ENCODE assay signal across 8 cellular contexts in genomic region chr19:42279902-42280760, GRCh38. TPM values are rescaled to one million over a fixed set of nuclear protein-coding genes. Genes with fewer than 3 reads are reported as not detected.
A peak's percentile ranks its signal among the peaks of the same experiment; 100 is the strongest.
DNase-seq lines count a peak whose midpoint lies in the region; ATAC-seq and TF ChIP-seq lines count a peak whose summit lies in the region.

No MANE protein-coding gene starts in this region.

- 0% methylated on average over 24 of the region's 84 CpGs for WGBS in suprapubic skin

- CTCF ChIA-PET in CD8-positive, alpha-beta T cell (lab: Charles Lee) = interaction anchor here (0.6 to 4.4 kb wide), 27 partner anchors 10 to 172 kb away, joined by 3 to 65 read pairs (median 5); partner anchors contain the start of genes GSK3A, POU2F2 and ZNF526
- CTCF ChIA-PET in activated naive CD4-positive, alpha-beta T cell treated with anti-CD3 and anti-CD28 coated beads, Interleukin-2, amount 10 ng/mL, durations not matched to agents 7 days and 5 days (lab: Charles Lee) = interaction anchor here (0.7 to 5.0 kb wide), 20 partner anchors 10 to 171 kb away, joined by 3 to 57 read pairs (median 6); partner anchors contain the start of genes CIC, ERF, GSK3A and POU2F2

- peak; percentile 92 for TF ChIP-seq CTCF in CD8-positive, alpha-beta T cell (IDR thresholded peaks at IDR 0.05)
- peak; percentile 85 to 93 for TF ChIP-seq CTCF in suprapubic skin (IDR thresholded peaks at IDR 0.05)

- peaks cover 57% of the 10 kb centered on the region for H3K4me1 ChIP-seq in CD8-positive, alpha-beta T cell (ENCODE audit: insufficient read depth, low read length)
- H3K4me1 ChIP-seq in SJCRH30 (peaks cover 41% of the 10 kb centered on the region), suprapubic skin (peaks cover 91% of the 10 kb centered on the region)

- peak; percentile 14 for ATAC-seq in CD8-positive, alpha-beta T cell
- ATAC-seq in GM21360 (IDR thresholded peaks at IDR 0.05; ENCODE audit: unreplicated experiment) = peak; percentile 20

- TF ChIP-seq POLR2A in suprapubic skin (IDR thresholded peaks at IDR 0.05) = no peak

- H3K27ac Mint-ChIP-seq in CD8-positive, alpha-beta T cell = peak overlapping the region; percentile 92
- H3K27ac Mint-ChIP-seq in activated naive CD4-positive, alpha-beta T cell treated with anti-CD3 and anti-CD28 coated beads, Interleukin-2, amount 10 ng/mL, durations not matched to agents 7 days and 5 days = peak overlapping the region; percentile 83

- POLR2A ChIA-PET in CD8-positive, alpha-beta T cell (lab: Charles Lee) = interaction anchor here (0.6 to 2.8 kb wide), 5 partner anchors 10 to 156 kb away, joined by 3 to 20 read pairs (median 4); partner anchors contain the start of gene GSK3A

- H3K4me3 Mint-ChIP-seq in CD8-positive, alpha-beta T cell = peak overlapping the region; percentile 90
- H3K4me3 Mint-ChIP-seq in activated naive CD4-positive, alpha-beta T cell treated with anti-CD3 and anti-CD28 coated beads, Interleukin-2, amount 10 ng/mL, durations not matched to agents 7 days and 5 days = peak overlapping the region; percentile 83

- peaks cover 55% of the 10 kb centered on the region for H3K4me1 Mint-ChIP-seq in CD8-positive, alpha-beta T cell (ENCODE audit: low read depth)
- peaks cover 45% of the 10 kb centered on the region for H3K4me1 Mint-ChIP-seq in activated naive CD4-positive, alpha-beta T cell treated with anti-CD3 and anti-CD28 coated beads, Interleukin-2, amount 10 ng/mL, durations not matched to agents 7 days and 5 days

- TF ChIP-seq EP300 in suprapubic skin (IDR thresholded peaks at IDR 0.05) = no peak

- H3K9me3 ChIP-seq in CD8-positive, alpha-beta T cell (ENCODE audit: low read length) = no peaks in the 10 kb centered on the region
- no peaks in the 10 kb centered on the region for H3K9me3 ChIP-seq in SJCRH30 (replicated peaks)
- no peaks in the 10 kb centered on the region for H3K9me3 ChIP-seq in suprapubic skin

- peaks cover 3% of the 10 kb centered on the region for H3K36me3 ChIP-seq in CD8-positive, alpha-beta T cell (ENCODE audit: insufficient read depth, low read length)
- H3K36me3 ChIP-seq in SJCRH30 (no peaks in the 10 kb centered on the region), suprapubic skin (no peaks in the 10 kb centered on the region)

- H3K27me3 Mint-ChIP-seq in CD8-positive, alpha-beta T cell (ENCODE audit: low read depth) = no peaks in the 10 kb centered on the region
- no peaks in the 10 kb centered on the region for H3K27me3 Mint-ChIP-seq in activated naive CD4-positive, alpha-beta T cell treated with anti-CD3 and anti-CD28 coated beads, Interleukin-2, amount 10 ng/mL, durations not matched to agents 7 days and 5 days

- intact Hi-C loops in CD8-positive, alpha-beta T cell (cut with DNase I, micrococcal nuclease) = loop anchor here (1.0 to 10.0 kb wide), 11 partner anchors 9 to 1565 kb away; partner anchors contain the start of genes COQ8B (in 1 of the 2), DEDD2 (in 1 of the 2), ERF (in 1 of the 2) and ITPKC (in 1 of the 2)

- H3K4me3 ChIP-seq in CD8-positive, alpha-beta T cell (ENCODE audit: low read depth, low read length) = peak overlapping the region; percentile 79
- H3K4me3 ChIP-seq in SJCRH30 (peak overlapping the region; percentile 65), suprapubic skin (peak overlapping the region; percentile 87)

- peaks cover 11% of the 10 kb centered on the region for H3K36me3 Mint-ChIP-seq in CD8-positive, alpha-beta T cell
- peaks cover 12% of the 10 kb centered on the region for H3K36me3 Mint-ChIP-seq in activated naive CD4-positive, alpha-beta T cell treated with anti-CD3 and anti-CD28 coated beads, Interleukin-2, amount 10 ng/mL, durations not matched to agents 7 days and 5 days

- H3K9me3 Mint-ChIP-seq in CD8-positive, alpha-beta T cell = no peaks in the 10 kb centered on the region
- no peaks in the 10 kb centered on the region for H3K9me3 Mint-ChIP-seq in activated naive CD4-positive, alpha-beta T cell treated with anti-CD3 and anti-CD28 coated beads, Interleukin-2, amount 10 ng/mL, durations not matched to agents 7 days and 5 days

- peak overlapping the region; percentile 61 for H3K27ac ChIP-seq in CD8-positive, alpha-beta T cell (ENCODE audit: low read depth, low read length)
- H3K27ac ChIP-seq in SJCRH30 (peak overlapping the region; percentile 75), suprapubic skin (peak overlapping the region; percentile 97)

- H3K27me3 ChIP-seq in CD8-positive, alpha-beta T cell (ENCODE audit: insufficient read depth, low read length) = no peaks in the 10 kb centered on the region
- H3K27me3 ChIP-seq in SJCRH30 = no peaks in the 10 kb centered on the region
- H3K27me3 ChIP-seq in suprapubic skin = no peaks in the 10 kb centered on the region

- peak; percentile 63 to 87 (median 82) for DNase-seq in CD8-positive, alpha-beta T cell
- peak; percentile 89 for DNase-seq in M059J (ENCODE audit: low read depth)
- peak; percentile 95 for DNase-seq in SJCRH30
- peak; percentile 92 for DNase-seq in activated naive CD4-positive, alpha-beta T cell treated with anti-CD3 and anti-CD28 coated beads, Interleukin-2, amount 10 ng/mL, durations not matched to agents 7 days and 5 days
- peak; percentile 94 for DNase-seq in germinal center (ENCODE audit: low spot score)
- DNase-seq in occipital lobe (lab: John Stamatoyannopoulos, UW) = peak; percentile 94
- DNase-seq in suprapubic skin (ENCODE audit: low spot score in 2 of 2) = peak; percentile 96

RNA-seq across cellular contexts. Expression of gene CIC, which starts 11.1 kb away (rescaled TPM):
- total RNA-seq in CD8-positive, alpha-beta T cell = 100 to 1,000 TPM; 111 to 112 TPM
- 25.7 and 30.4 TPM in 2 replicates for total RNA-seq in M059J (2014; rRNA removed; shearing (Covaris generic))
- total RNA-seq in SJCRH30 (2014; rRNA removed; shearing (Covaris generic)) = 19.1 and 21.5 TPM in 2 replicates
- total RNA-seq in occipital lobe (19.5 TPM), suprapubic skin (10 to 100 TPM; 57.5 to 91.6 (median 81.9) TPM)

RNA-seq across cellular contexts. Expression of gene PRR19, which starts 21.8 kb away (rescaled TPM):
- total RNA-seq in CD8-positive, alpha-beta T cell = under 1 TPM in 1 of 2 experiments, not detected in 1; 0.19 TPM
- total RNA-seq in M059J (2014; rRNA removed; shearing (Covaris generic)) = 0.30 and 2.1 TPM in 2 replicates
- 0.73 and 1.9 TPM in 2 replicates for total RNA-seq in SJCRH30 (2014; rRNA removed; shearing (Covaris generic))
- total RNA-seq in occipital lobe (1.4 TPM), suprapubic skin (1 to 10 TPM in 2 of 4 donors, under 1 TPM in 2; 0.73 to 1.7 (median 1.1) TPM)

RNA-seq across cellular contexts. Expression of gene PAFAH1B3, which starts 22.3 kb away (rescaled TPM):
- 10 to 100 TPM; 10.1 to 13.5 TPM for total RNA-seq in CD8-positive, alpha-beta T cell
- 80.7 and 81.2 TPM in 2 replicates for total RNA-seq in M059J (2014; rRNA removed; shearing (Covaris generic))
- 62.5 and 65.6 TPM in 2 replicates for total RNA-seq in SJCRH30 (2014; rRNA removed; shearing (Covaris generic))
- total RNA-seq in occipital lobe (198 TPM), suprapubic skin (10 to 100 TPM; 14.4 to 33.0 (median 18.9) TPM)

RNA-seq across cellular contexts. Expression of gene ERF, which starts 25.2 kb away (rescaled TPM):
- 10 to 100 TPM; 92.1 to 95.1 TPM for total RNA-seq in CD8-positive, alpha-beta T cell
- total RNA-seq in M059J (2014; rRNA removed; shearing (Covaris generic)) = 34.6 and 42.1 TPM in 2 replicates
- total RNA-seq in SJCRH30 (2014; rRNA removed; shearing (Covaris generic)) = 35.1 and 37.7 TPM in 2 replicates
- total RNA-seq in occipital lobe = 7.8 TPM
- total RNA-seq in suprapubic skin = 10 to 100 TPM; 36.8 to 49.5 (median 45.8) TPM

RNA-seq across cellular contexts. Expression of gene TMEM145, which starts 33.0 kb away (rescaled TPM):
- total RNA-seq in CD8-positive, alpha-beta T cell = not detected
- total RNA-seq in M059J (2014; rRNA removed; shearing (Covaris generic)) = not detected in 2 replicates
- total RNA-seq in SJCRH30 (2014; rRNA removed; shearing (Covaris generic)) = 0.85 TPM in 1 of 2 replicates, not detected in the other
- 47.1 TPM for total RNA-seq in occipital lobe
- total RNA-seq in suprapubic skin = 1 to 10 TPM in 1 of 4 donors, not detected in 3; 4.2 TPM

Comparison
In these comparisons a context has a peak if more than half of its experiments do, and no peak if none do; other contexts are left out.
1. Peak in every context shown above with its lines: DNase-seq, ATAC-seq, H3K4me3 ChIP-seq and H3K27ac ChIP-seq.